Comparison of ENCODE assay signal across 26 cellular contexts in genomic region chr11:134850566-134850965, GRCh38.
"Had no signal": no experiment of that assay in that cellular context is flagged by ENCODE, and none has a peak within 500 bp of the region (broad histone marks: within the 10 kb centered on the region; RNA-seq: fewer than 3 reads in every experiment).

No MANE protein-coding gene starts in this region.

- DNase-seq: stimulated activated CD4-positive, alpha-beta T cell treated with anti-CD3 and anti-CD28 coated beads, Interleukin-2, amount 100 ng/mL, for 24 hours; stimulated activated CD4-positive, alpha-beta T cell treated with anti-CD3 and anti-CD28 coated beads, Interleukin-2, amount 100 ng/mL, for 48 hours; stimulated activated CD4-positive, alpha-beta T cell treated with anti-CD3 and anti-CD28 coated beads, Interleukin-4, amount 100 ng/mL, for 1 hour; stimulated activated CD4-positive, alpha-beta T cell treated with anti-CD3 and anti-CD28 coated beads, Interleukin-4, amount 100 ng/mL, for 4 hours; stimulated activated CD8-positive, alpha-beta memory T cell treated with anti-CD3 and anti-CD28 coated beads, Interleukin-4, amount 100 ng/mL, for 48 hours; stimulated activated naive B cell treated with anti-CD40 and anti-IgM and Interleukin-4, amounts not matched to agents 10 μg/mL and 1 μg/mL and 100 μg/mL, for 72 hours; stimulated activated naive CD4-positive, alpha-beta T cell; stimulated activated naive CD4-positive, alpha-beta T cell treated with Interleukin-2 at 50 U/mL for 16 hours; stimulated activated naive CD8-positive, alpha-beta T cell treated with anti-CD3 and anti-CD28 coated beads, Interleukin-15, amount 100 ng/mL, for 72 hours; stimulated activated naive CD8-positive, alpha-beta T cell treated with anti-CD3 and anti-CD28 coated beads, Interleukin-15, Interleukin-2, amounts not matched to agents 100 U/mL and 50 U/mL, for 24 hours; stomach; substantia nigra; testis; thyroid gland; tibial artery; transverse colon; upper lobe of left lung; upper lobe of right lung; uterus had no signal

- H3K4me3 ChIP-seq: stomach, suprapubic skin, testis, thoracic aorta, thyroid gland, tibial artery, tibial nerve, transverse colon, upper lobe of left lung, upper lobe of right lung, uterus, vagina had no signal

- H3K27ac ChIP-seq: stomach, suprapubic skin, testis, thoracic aorta, thyroid gland, tibial artery, tibial nerve, transverse colon, upper lobe of left lung, upper lobe of right lung, uterus, vagina had no signal

- H3K27me3 ChIP-seq: testis, thyroid gland, tibial artery, tibial nerve, upper lobe of left lung, upper lobe of right lung, uterus, vagina had no signal

- H3K4me1 ChIP-seq: stomach, testis, thyroid gland, tibial nerve, upper lobe of left lung, upper lobe of right lung, uterus, vagina had no signal

- H3K9me3 ChIP-seq: stomach, suprapubic skin, testis, thoracic aorta, thyroid gland, tibial artery, tibial nerve, transverse colon, upper lobe of left lung, upper lobe of right lung, uterus, vagina had no signal

- H3K36me3 ChIP-seq: stomach, suprapubic skin, thoracic aorta, thyroid gland, tibial artery, tibial nerve, transverse colon, upper lobe of left lung, upper lobe of right lung, uterus, vagina had no signal

- ATAC-seq: stimulated activated effector memory CD8-positive, alpha-beta T cell treated with anti-CD3 and anti-CD28 coated beads, Interleukin-12 subunit alpha, Interleukin-12 subunit beta, amount 100 ng/mL, for 72 hours; stimulated activated memory B cell treated with anti-CD40 and anti-IgM and Interleukin-4, amounts not matched to agents 10 μg/mL and 1 μg/mL and 100 μg/mL, for 72 hours; stimulated activated naive B cell treated with anti-CD40 and anti-IgM and Interleukin-4, amounts not matched to agents 10 μg/mL and 1 μg/mL and 100 μg/mL, for 72 hours; stimulated activated naive CD8-positive, alpha-beta T cell treated with anti-CD3 and anti-CD28 coated beads, Interleukin-15, amount 100 ng/mL, for 72 hours; stimulated activated naive CD8-positive, alpha-beta T cell treated with anti-CD3 and anti-CD28 coated beads, Interleukin-15, Interleukin-2, amounts not matched to agents 100 U/mL and 50 U/mL, for 24 hours; upper lobe of right lung had no signal

- FAIRE-seq: urothelium cell line had no signal
